ENCODE assay signal across 8 cellular contexts in genomic region chr19:41426952-41427646, GRCh38. TPM values are rescaled to one million over a fixed set of nuclear protein-coding genes. Genes with fewer than 3 reads are reported as not detected.
A peak's percentile ranks its signal among the peaks of the same experiment; 100 is the strongest.
DNase-seq lines count a peak whose midpoint lies in the region; ATAC-seq, FAIRE-seq and TF ChIP-seq lines count a peak whose summit lies in the region.

Gene B3GNT8 (minus strand): TSS chr19:41427374. CDS start chr19:41426778, 596 bp downstream.

- no peaks in the 10 kb centered on the region for H3K9me2 ChIP-seq in Loucy (replicated peaks; ENCODE audit: low read depth, low read length)

- no peak for FAIRE-seq in D721Med (lab: Jason Lieb, UNC)

- no peak for TF ChIP-seq RAD21 in liver (IDR thresholded peaks at IDR 0.05)

- DNase-seq in DMS 273 (lab: John Stamatoyannopoulos, UW; ENCODE audit: unreplicated experiment) (peak; percentile 94), WTC11 (ENCODE audit: low spot score) (peak; percentile 89), coronary artery (ENCODE audit: low spot score) (peak; percentile 87), D721Med (ENCODE audit: insufficient read length, low spot score) (no peak)
- peak; percentile 10 to 50 for DNase-seq in stimulated activated CD4-positive, alpha-beta T cell treated with anti-CD3 and anti-CD28 coated beads, Interleukin-4, amount 100 ng/mL, for 4 hours

- no peaks in the 10 kb centered on the region for H3K9me3 Mint-ChIP-seq in WTC11

- peaks cover 21% of the 10 kb centered on the region for H3K4me1 Mint-ChIP-seq in WTC11

- H3K9ac ChIP-seq in Loucy (ENCODE audit: low read depth, low read length, poor library complexity, severe bottlenecking) (peak within 1 kb of the TSS; percentile 77), liver (ENCODE audit: low read depth in 1 of 2, low read length in 2 of 2) (no peak within 1 kb of the TSS)

- no peaks in the 10 kb centered on the region for H3K9me3 ChIP-seq in Loucy (ENCODE audit: insufficient read depth, low read depth, low read length)
- no peaks in the 10 kb centered on the region for H3K9me3 ChIP-seq in liver (ENCODE audit: control insufficient read depth in 4 of 4, low read length in 3 of 4)

- H3K4me3 ChIP-seq in Loucy (ENCODE audit: low read length, poor library complexity, severe bottlenecking) (peak within 1 kb of the TSS; percentile 70), coronary artery (peak within 1 kb of the TSS; percentile 71), liver (ENCODE audit: low read depth in 1 of 3, low read length in 3 of 3) (peak within 1 kb of the TSS in 1 of 3 donors; percentile 22)

- CTCF ChIA-PET in WTC11 (lab: Charles Lee), result interaction anchor here (0.6 to 3.9 kb wide), 14 partner anchors 12 to 570 kb away, joined by 3 to 40 read pairs (median 6); partner anchors contain the start of genes B9D2 and DMAC2

- H3K79me2 ChIP-seq in Loucy (ENCODE audit: insufficient read depth, low read length), result no peaks in the 10 kb centered on the region

- peak within 1 kb of the TSS; percentile 84 for H3K4me3 Mint-ChIP-seq in WTC11

- peaks cover 21% of the 10 kb centered on the region; the same call in 1 of the 2 replicates for H3K36me3 ChIP-seq in Loucy (ENCODE audit: insufficient read depth, low read length)
- H3K36me3 ChIP-seq in liver (ENCODE audit: control insufficient read depth in 4 of 4, insufficient read depth in 3 of 4, low read depth in 1 of 4, low read length in 3 of 4), result peaks cover 6 to 39% (median 10%) of the 10 kb centered on the region in 4 donors

- peak within 1 kb of the TSS; percentile 95 for H3K27ac Mint-ChIP-seq in WTC11

- H3K4me2 ChIP-seq in Loucy (ENCODE audit: low read depth, low read length, poor library complexity, severe bottlenecking), result peak within 1 kb of the TSS; percentile 79

- WGBS in liver, result 52% methylated on average over 19 of the region's 19 CpGs

- H3K27me3 Mint-ChIP-seq in WTC11 (ENCODE audit: low read depth), result no peaks in the 10 kb centered on the region

- TF ChIP-seq CTCF in Loucy (conservative IDR thresholded peaks at IDR 0.05; ENCODE audit: low read length), result no peak
- TF ChIP-seq CTCF in WTC11 (IDR thresholded peaks at IDR 0.05), result no peak
- no peak for TF ChIP-seq CTCF in coronary artery (IDR thresholded peaks at IDR 0.05)
- no peak for TF ChIP-seq CTCF in liver (IDR thresholded peaks at IDR 0.05; ENCODE audit: low read depth, low read length, missing input control)
- TF ChIP-seq CTCF in D721Med (IDR thresholded peaks at IDR 0.05; ENCODE audit: insufficient read depth, missing control alignments), result no peak

- H3K36me3 Mint-ChIP-seq in WTC11, result peaks cover 9% of the 10 kb centered on the region

- H4K20me1 ChIP-seq in Loucy (ENCODE audit: insufficient read depth, low read length, poor library complexity, severe bottlenecking), result no peaks in the 10 kb centered on the region

- peak within 1 kb of the TSS; percentile 55 to 89 for H3K27ac ChIP-seq in coronary artery
- peak within 1 kb of the TSS; percentile 47 to 53 for H3K27ac ChIP-seq in liver (ENCODE audit: low read depth in 1 of 2, low read length in 2 of 2)

- H3F3A ChIP-seq in Loucy (ENCODE audit: low read depth), result no peaks in the 10 kb centered on the region

- H3K4me1 ChIP-seq in Loucy (ENCODE audit: insufficient read depth, low read length, poor library complexity, severe bottlenecking) (peaks cover 18% of the 10 kb centered on the region), liver (ENCODE audit: control insufficient read depth in 4 of 4, insufficient read depth in 4 of 4, low read length in 3 of 4) (peaks cover 0 to 13% (median 10%) of the 10 kb centered on the region in 4 donors)

- POLR2A ChIA-PET in WTC11 (lab: Charles Lee), result interaction anchor here (0.5 to 4.2 kb wide), 5 partner anchors 12 to 91 kb away, joined by 5 to 31 read pairs (median 6); partner anchors contain the start of genes DMAC2 and TMEM91

- peak; percentile 89 for ATAC-seq in WTC11
- no peak for ATAC-seq in HG03280 (IDR thresholded peaks at IDR 0.05; ENCODE audit: unreplicated experiment)

- H2AFZ ChIP-seq in Loucy (ENCODE audit: low read length), result peak within 1 kb of the TSS; percentile 86

- H3K27me3 ChIP-seq in Loucy (ENCODE audit: insufficient read depth, low read length, poor library complexity, severe bottlenecking), result no peaks in the 10 kb centered on the region
- no peaks in the 10 kb centered on the region for H3K27me3 ChIP-seq in liver (ENCODE audit: control insufficient read depth in 4 of 4, insufficient read depth in 4 of 4, low read length in 3 of 4)

TF ChIP-seq in WTC11, 78 proteins besides CTCF, POLR2A, EP300 and RAD21:
- no peak for TF ChIP-seq FOXP4 (CRISPR knock-in tag; IDR thresholded peaks at IDR 0.05)
- TF ChIP-seq PRRX2 (CRISPR knock-in tag; IDR thresholded peaks at IDR 0.05), result no peak
- TF ChIP-seq ZNF396 (CRISPR knock-in tag; IDR thresholded peaks at IDR 0.05; ENCODE audit: borderline replicate concordance), result no peak
- no peak for TF ChIP-seq TCF7 (CRISPR knock-in tag; IDR thresholded peaks at IDR 0.05; ENCODE audit: low read depth)
- TF ChIP-seq JAZF1 (CRISPR knock-in tag; IDR thresholded peaks at IDR 0.05), result no peak

TF ChIP-seq in liver, 16 proteins besides CTCF, POLR2A, EP300 and RAD21:
- no peak for TF ChIP-seq NR2F2 (IDR thresholded peaks at IDR 0.05)
- TF ChIP-seq FOXA2 (IDR thresholded peaks at IDR 0.05), result no peak
- TF ChIP-seq ZBTB33 (IDR thresholded peaks at IDR 0.05), result no peak
- TF ChIP-seq GABPA (IDR thresholded peaks at IDR 0.05 in 1 of 2, conservative IDR thresholded peaks at IDR 0.05 in 1 of 2), result no peak
- no peak for TF ChIP-seq ATF3 (IDR thresholded peaks at IDR 0.05)
- no peak for TF ChIP-seq HNF4A (conservative IDR thresholded peaks at IDR 0.05)
- TF ChIP-seq JUND (IDR thresholded peaks at IDR 0.05), result no peak
- no peak for TF ChIP-seq FOXA1 (IDR thresholded peaks at IDR 0.05)
- no peak for TF ChIP-seq SP1 (IDR thresholded peaks at IDR 0.05)
- TF ChIP-seq REST (IDR thresholded peaks at IDR 0.05), result no peak
- no peak for TF ChIP-seq TAF1 (conservative IDR thresholded peaks at IDR 0.05)
- no peak for TF ChIP-seq MAX (IDR thresholded peaks at IDR 0.05)
- no peak for TF ChIP-seq RXRA (IDR thresholded peaks at IDR 0.05)
- TF ChIP-seq EGR1 (IDR thresholded peaks at IDR 0.05; ENCODE audit: low read depth in 2 of 2), result no peak
- no peak for TF ChIP-seq HNF4G (IDR thresholded peaks at IDR 0.05)
- no peak for TF ChIP-seq YY1 (IDR thresholded peaks at IDR 0.05)

RNA-seq across cellular contexts. Expression of gene B3GNT8, which starts in this region (rescaled TPM):
- total RNA-seq in WTC11 (2021) (0.96 to 2.3 TPM (median 1.2 TPM) in 3 replicates), liver (1 to 10 TPM in 1 of 2 donors, under 1 TPM in 1; 0.50 to 2.3 TPM)
- under 1 TPM; 0.14 to 0.82 TPM for polyA plus RNA-seq in liver
